Comparison of ENCODE assay signal across 1 cellular context in genomic region chr16:5016967-5017677, GRCh38.
TF ChIP-seq lines count a peak whose summit lies in the region.

No MANE protein-coding gene starts in this region.

TF ChIP-seq in H1, 55 proteins besides CTCF, POLR2A, EP300 and RAD21:
- TF ChIP-seq YY1 (IDR thresholded peaks at IDR 0.05; ENCODE audit: low read depth, low read length), result no peak
- TF ChIP-seq SIX5 (IDR thresholded peaks at IDR 0.05; ENCODE audit: low read depth, low read length), result no peak
- no peak for TF ChIP-seq SUZ12 (IDR thresholded peaks at IDR 0.05; ENCODE audit: low read length)
- TF ChIP-seq, protein P1, sequence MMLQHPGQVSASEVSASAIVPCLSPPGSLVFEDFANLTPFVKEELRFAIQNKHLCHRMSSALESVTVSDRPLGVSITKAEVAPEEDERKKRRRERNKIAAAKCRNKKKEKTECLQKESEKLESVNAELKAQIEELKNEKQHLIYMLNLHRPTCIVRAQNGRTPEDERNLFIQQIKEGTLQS (IDR thresholded peaks at IDR 0.05; ENCODE audit: insufficient read depth, low read depth, low read length), result no peak
- no peak for TF ChIP-seq POLR2AphosphoS5 (IDR thresholded peaks at IDR 0.05; ENCODE audit: low read depth, low read length)
- no peak for TF ChIP-seq KDM1A (IDR thresholded peaks at IDR 0.05; ENCODE audit: borderline replicate concordance, low read length)
- no peak for TF ChIP-seq ASH2L (IDR thresholded peaks at IDR 0.05; ENCODE audit: low read length)
- TF ChIP-seq SRF (IDR thresholded peaks at IDR 0.05; ENCODE audit: low read depth, low read length), result no peak
